ENCODE assay signal across 8 cellular contexts in the genomic region with DNA sequence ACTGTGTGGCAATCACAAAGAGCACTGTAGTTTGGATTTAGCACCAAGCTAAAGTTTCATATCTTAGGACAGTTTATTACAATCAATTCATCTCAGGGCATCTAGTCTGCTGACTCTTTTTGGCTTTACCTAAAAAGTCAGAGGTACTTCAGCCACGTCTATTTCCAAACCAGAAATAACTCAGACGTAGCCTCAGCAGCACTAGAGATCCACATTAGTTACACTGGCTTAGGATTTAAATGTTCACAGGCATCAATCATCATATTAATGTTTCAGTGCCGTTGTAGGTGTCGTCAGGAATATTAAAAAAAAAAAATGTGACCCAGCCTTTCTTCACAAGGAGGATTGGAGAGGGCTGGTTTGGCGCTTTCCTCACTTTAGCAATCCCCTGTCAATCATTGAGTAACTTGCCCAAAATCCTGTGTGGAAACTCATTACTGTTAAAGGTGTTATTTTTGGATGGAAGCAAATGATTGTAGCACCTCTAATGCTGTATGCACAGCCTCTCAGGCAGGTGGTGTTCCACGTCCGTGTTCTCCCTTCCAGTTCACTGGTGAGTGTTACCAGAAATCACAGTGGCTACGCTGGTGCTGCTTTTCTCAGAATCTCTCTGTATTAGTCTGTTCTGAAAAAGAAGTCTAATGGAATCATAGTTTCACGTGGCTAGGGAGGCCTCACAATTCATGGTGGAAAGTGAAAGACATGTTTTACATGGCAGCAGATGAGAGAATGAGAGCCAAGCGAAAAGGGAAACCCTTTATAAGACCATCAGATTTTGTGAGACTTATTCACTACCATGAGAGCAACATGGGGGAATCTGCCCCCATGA. TPM values are rescaled to one million over a fixed set of nuclear protein-coding genes. Genes with fewer than 3 reads are reported as not detected.
DNase-seq lines count a peak whose midpoint lies in the region; ATAC-seq and TF ChIP-seq lines count a peak whose summit lies in the region.

No MANE protein-coding gene starts in this region.

- peak overlapping the region; percentile 34 for H3K27ac Mint-ChIP-seq in activated CD4-positive, alpha-beta T cell treated with anti-CD3 and anti-CD28 coated beads, Interleukin-2, amount 10 ng/mL, durations not matched to agents 7 days and 5 days

- no peak for TF ChIP-seq CTCF in omental fat pad (IDR thresholded peaks at IDR 0.05)

- no peaks in the 10 kb centered on the region for H3K27me3 Mint-ChIP-seq in activated CD4-positive, alpha-beta T cell treated with anti-CD3 and anti-CD28 coated beads, Interleukin-2, amount 10 ng/mL, durations not matched to agents 7 days and 5 days

- H3K36me3 Mint-ChIP-seq in activated CD4-positive, alpha-beta T cell treated with anti-CD3 and anti-CD28 coated beads, Interleukin-2, amount 10 ng/mL, durations not matched to agents 7 days and 5 days (ENCODE audit: low read depth), result peaks cover 21% of the 10 kb centered on the region

- DNase-seq in activated CD4-positive, CD25-positive, alpha-beta regulatory T cell treated with anti-CD3 and anti-CD28 coated beads, Interleukin-2, amount 50 U/mL, for 72 hours, result no peak
- no peak for DNase-seq in activated CD4-positive, alpha-beta T cell treated with anti-CD3 and anti-CD28 coated beads, Interleukin-2, amount 10 ng/mL, durations not matched to agents 7 days and 5 days
- DNase-seq in stimulated activated CD4-positive, alpha-beta T cell treated with anti-CD3 and anti-CD28 coated beads, Interleukin-4, amount 100 ng/mL, for 24 hours, result peak; percentile 57
- DNase-seq in OCI-M2 (lab: John Stamatoyannopoulos, UW; ENCODE audit: unreplicated experiment), result no peak
- DNase-seq in NCI-H446 treated with DMSO at 0.1 percent for 48 hours (lab: John Stamatoyannopoulos, UW), result no peak
- DNase-seq in omental fat pad (ENCODE audit: low spot score), result no peak

- CTCF ChIA-PET in activated CD4-positive, alpha-beta T cell treated with anti-CD3 and anti-CD28 coated beads, Interleukin-2, amount 10 ng/mL, durations not matched to agents 7 days and 5 days (lab: Charles Lee), result no interaction called here

- POLR2A ChIA-PET in activated CD4-positive, alpha-beta T cell treated with anti-CD3 and anti-CD28 coated beads, Interleukin-2, amount 10 ng/mL, durations not matched to agents 7 days and 5 days (lab: Charles Lee), result no interaction called here

- H3K4me3 Mint-ChIP-seq in activated CD4-positive, alpha-beta T cell treated with anti-CD3 and anti-CD28 coated beads, Interleukin-2, amount 10 ng/mL, durations not matched to agents 7 days and 5 days, result no peak overlapping the region

- peak; percentile 93 for ATAC-seq in activated CD4-positive, CD25-positive, alpha-beta regulatory T cell treated with anti-CD3 and anti-CD28 coated beads, Interleukin-2, amount 50 U/mL, for 24 hours
- ATAC-seq in HG02642 (IDR thresholded peaks at IDR 0.05; ENCODE audit: poor library complexity, unreplicated experiment) (peak; percentile 91), omental fat pad (ENCODE audit: low FRiP score) (no peak)

- peaks cover 50% of the 10 kb centered on the region for H3K4me1 Mint-ChIP-seq in activated CD4-positive, alpha-beta T cell treated with anti-CD3 and anti-CD28 coated beads, Interleukin-2, amount 10 ng/mL, durations not matched to agents 7 days and 5 days

- peaks cover 5% of the 10 kb centered on the region for H3K9me3 Mint-ChIP-seq in activated CD4-positive, alpha-beta T cell treated with anti-CD3 and anti-CD28 coated beads, Interleukin-2, amount 10 ng/mL, durations not matched to agents 7 days and 5 days

RNA-seq across cellular contexts. Expression of a gene that starts 45.4 kb away (rescaled TPM):
- 10 to 100 TPM; 49.1 to 49.3 TPM for total RNA-seq in activated CD4-positive, alpha-beta T cell treated with anti-CD3 and anti-CD28 coated beads, Interleukin-2, amount 10 ng/mL, durations not matched to agents 7 days and 5 days
- total RNA-seq in omental fat pad, result 100 to 1,000 TPM in 1 of 4 donors, 10 to 100 TPM in 3; 75.0 to 115 (median 89.9) TPM
